ENCODE assay signal across 27 cellular contexts in genomic region chr2:214843823-214844222, GRCh38.
"Had no signal": no experiment of that assay in that cellular context is flagged by ENCODE, and none has a peak within 500 bp of the region (broad histone marks: within the 10 kb centered on the region; RNA-seq: fewer than 3 reads in every experiment).

No MANE protein-coding gene starts in this region.

- H3K27ac ChIP-seq: heart left ventricle, left lung, ovary, right atrium auricular region, skin epidermis, suprapubic skin, thoracic aorta, tibial artery, upper lobe of right lung had no signal

- H3K4me3 ChIP-seq: heart left ventricle, left lung, lung, mucosa of descending colon, ovary, right atrium auricular region, skin epidermis, suprapubic skin, thoracic aorta, tibial artery, upper lobe of right lung had no signal

- H3K9me3 ChIP-seq: mucosa of descending colon, ovary, right atrium auricular region, suprapubic skin, upper lobe of right lung had no signal

- H3K36me3 ChIP-seq: heart left ventricle, left lung, ovary, right atrium auricular region, suprapubic skin, thoracic aorta, tibial artery, upper lobe of right lung had no signal

- H3K4me3 Mint-ChIP-seq: memory B cell; naive thymus-derived CD4-positive, alpha-beta T cell; natural killer cell treated with Interleukin-12 subunit alpha and Interleukin-12 subunit beta and Interleukin-15 and Interleukin-18, amount 100 ng/mL, for 72 hours; stimulated activated effector memory CD8-positive, alpha-beta T cell treated with anti-CD3 and anti-CD28 coated beads, Interleukin-12 subunit alpha, Interleukin-12 subunit beta, amount 100 ng/mL, for 72 hours; stimulated activated naive CD8-positive, alpha-beta T cell treated with anti-CD3 and anti-CD28 coated beads, Interleukin-15, Interleukin-2, amounts not matched to agents 100 ng/mL and 50 ng/mL, for 24 hours had no signal

- H3K27me3 ChIP-seq: heart left ventricle, left lung, ovary, right atrium auricular region, suprapubic skin, tibial artery, upper lobe of right lung had no signal

- H3K4me1 ChIP-seq: heart left ventricle, left lung, right atrium auricular region, suprapubic skin, tibial artery, upper lobe of right lung had no signal

- H3K9me3 Mint-ChIP-seq: memory B cell; natural killer cell treated with Interleukin-12 subunit alpha and Interleukin-12 subunit beta and Interleukin-15 and Interleukin-18, amount 100 ng/mL, for 72 hours; stimulated activated effector memory CD8-positive, alpha-beta T cell treated with anti-CD3 and anti-CD28 coated beads, Interleukin-12 subunit alpha, Interleukin-12 subunit beta, amount 100 ng/mL, for 72 hours; stimulated activated naive CD8-positive, alpha-beta T cell treated with anti-CD3 and anti-CD28 coated beads, Interleukin-15, Interleukin-2, amounts not matched to agents 100 ng/mL and 50 ng/mL, for 24 hours had no signal

- ATAC-seq: heart left ventricle; left cardiac atrium; left lung; mucosa of descending colon; naive thymus-derived CD4-positive, alpha-beta T cell; natural killer cell treated with Interleukin-12 subunit alpha and Interleukin-12 subunit beta and Interleukin-15 and Interleukin-18, amount 100 ng/mL, for 72 hours; sciatic nerve; stimulated activated effector memory CD8-positive, alpha-beta T cell treated with anti-CD3 and anti-CD28 coated beads, Interleukin-12 subunit alpha, Interleukin-12 subunit beta, amount 100 ng/mL, for 72 hours; upper lobe of right lung had no signal

- DNase-seq: heart left ventricle; kidney glomerular epithelial cell; left cardiac atrium; left lung; midbrain; mucosa of descending colon; naive thymus-derived CD4-positive, alpha-beta T cell; ovary; stimulated activated CD4-positive, alpha-beta T cell treated with anti-CD3 and anti-CD28 coated beads, Interleukin-12 subunit alpha, Interleukin-12 subunit beta, amount 100 ng/mL, for 4 hours; stimulated activated CD4-positive, alpha-beta T cell treated with anti-CD3 and anti-CD28 coated beads, Interleukin-15, amount 100 ng/mL, for 24 hours; stimulated activated CD4-positive, alpha-beta T cell treated with anti-CD3 and anti-CD28 coated beads, Interleukin-2, amount 100 ng/mL, for 24 hours; stimulated activated CD4-positive, alpha-beta T cell treated with anti-CD3 and anti-CD28 coated beads, Interleukin-4, amount 100 ng/mL, for 1 hour; stimulated activated naive CD4-positive, alpha-beta T cell; tibial artery; trophoblast cell; upper lobe of right lung had no signal

- H3K27ac Mint-ChIP-seq: memory B cell; naive thymus-derived CD4-positive, alpha-beta T cell; natural killer cell treated with Interleukin-12 subunit alpha and Interleukin-12 subunit beta and Interleukin-15 and Interleukin-18, amount 100 ng/mL, for 72 hours; progenitor cell of endocrine pancreas; stimulated activated effector memory CD8-positive, alpha-beta T cell treated with anti-CD3 and anti-CD28 coated beads, Interleukin-12 subunit alpha, Interleukin-12 subunit beta, amount 100 ng/mL, for 72 hours; stimulated activated naive CD8-positive, alpha-beta T cell treated with anti-CD3 and anti-CD28 coated beads, Interleukin-15, Interleukin-2, amounts not matched to agents 100 ng/mL and 50 ng/mL, for 24 hours had no signal

- H3K4me1 Mint-ChIP-seq: naive thymus-derived CD4-positive, alpha-beta T cell; stimulated activated effector memory CD8-positive, alpha-beta T cell treated with anti-CD3 and anti-CD28 coated beads, Interleukin-12 subunit alpha, Interleukin-12 subunit beta, amount 100 ng/mL, for 72 hours had no signal

- H3K27me3 Mint-ChIP-seq: memory B cell; natural killer cell treated with Interleukin-12 subunit alpha and Interleukin-12 subunit beta and Interleukin-15 and Interleukin-18, amount 100 ng/mL, for 72 hours; progenitor cell of endocrine pancreas; stimulated activated naive CD8-positive, alpha-beta T cell treated with anti-CD3 and anti-CD28 coated beads, Interleukin-15, Interleukin-2, amounts not matched to agents 100 ng/mL and 50 ng/mL, for 24 hours had no signal

- H3K36me3 Mint-ChIP-seq: memory B cell; naive thymus-derived CD4-positive, alpha-beta T cell; natural killer cell treated with Interleukin-12 subunit alpha and Interleukin-12 subunit beta and Interleukin-15 and Interleukin-18, amount 100 ng/mL, for 72 hours; stimulated activated effector memory CD8-positive, alpha-beta T cell treated with anti-CD3 and anti-CD28 coated beads, Interleukin-12 subunit alpha, Interleukin-12 subunit beta, amount 100 ng/mL, for 72 hours had no signal
